1 cellular context compared by ENCODE assay signal in genomic region chr19:49876422-49877019, GRCh38.
A peak's percentile ranks its signal among the peaks of the same experiment; 100 is the strongest.
TF ChIP-seq lines count a peak whose summit lies in the region.

No MANE protein-coding gene starts in this region.

TF ChIP-seq in HepG2, 621 proteins besides CTCF, POLR2A, EP300 and RAD21 (continued from another document and continues in another):
- TF ChIP-seq MNT (IDR thresholded peaks at IDR 0.05) (peak; percentile 52; the same call in 1 of the 2 replicates), MBD4 (IDR thresholded peaks at IDR 0.05; ENCODE audit: borderline replicate concordance, low read length) (no peak), HOXA5 (CRISPR knock-in tag; IDR thresholded peaks at IDR 0.05) (no peak; the same call in 1 of the 2 replicates), SRSF9 (IDR thresholded peaks at IDR 0.05; ENCODE audit: borderline replicate concordance, insufficient read depth, low read depth, low read length, poor library complexity, severe bottlenecking) (no peak), MYNN (CRISPR knock-in tag; IDR thresholded peaks at IDR 0.05; ENCODE audit: low read depth) (no peak), CAMTA2 (CRISPR knock-in tag; IDR thresholded peaks at IDR 0.05; ENCODE audit: borderline replicate concordance) (no peak), ZNF160 (CRISPR knock-in tag; IDR thresholded peaks at IDR 0.05) (peak; percentile 75), HOMEZ (CRISPR knock-in tag; IDR thresholded peaks at IDR 0.05; ENCODE audit: low read depth) (no peak), GATAD1 (CRISPR knock-in tag; IDR thresholded peaks at IDR 0.05) (peak; percentile 79), ZNF784 (CRISPR knock-in tag; IDR thresholded peaks at IDR 0.05; ENCODE audit: borderline replicate concordance) (peak; percentile 70; the same call in 1 of the 2 replicates), ZFP90 (CRISPR knock-in tag; IDR thresholded peaks at IDR 0.05; ENCODE audit: borderline replicate concordance) (0 out of 2 replicates have a peak, but pooled peaks have one; percentile 57), RBM39 (IDR thresholded peaks at IDR 0.05; ENCODE audit: low read depth, low read length, poor library complexity, severe bottlenecking) (peak; percentile 44), HMGXB4 (CRISPR knock-in tag; IDR thresholded peaks at IDR 0.05; ENCODE audit: borderline replicate concordance in 1 of 2, low read depth in 1 of 2) (peak; percentile 20 to 79; a peak in 3 of 4 replicates), GATA4 (IDR thresholded peaks at IDR 0.05; ENCODE audit: borderline replicate concordance, low read depth) (no peak), PRPF4 (IDR thresholded peaks at IDR 0.05; ENCODE audit: low read depth, low read length, poor library complexity, severe bottlenecking) (no peak), ZNF839 (CRISPR knock-in tag; IDR thresholded peaks at IDR 0.05; ENCODE audit: borderline replicate concordance) (no peak), ZNF772 (CRISPR knock-in tag; IDR thresholded peaks at IDR 0.05) (peak; percentile 81; the same call in 1 of the 2 replicates), SNAPC2 (CRISPR knock-in tag; IDR thresholded peaks at IDR 0.05) (no peak; the same call in 1 of the 2 replicates), ZNF660 (CRISPR knock-in tag; IDR thresholded peaks at IDR 0.05; ENCODE audit: borderline replicate concordance, low read depth) (no peak), CENPT (CRISPR knock-in tag; IDR thresholded peaks at IDR 0.05; ENCODE audit: low read depth) (0 out of 2 replicates have a peak, but pooled peaks have one; percentile 80), FOXP1 (IDR thresholded peaks at IDR 0.05) (no peak), FOXP1 (CRISPR knock-in tag; IDR thresholded peaks at IDR 0.05) (no peak), ZBTB38 (CRISPR knock-in tag; IDR thresholded peaks at IDR 0.05) (no peak), ZNF672 (CRISPR knock-in tag; IDR thresholded peaks at IDR 0.05) (no peak), ZSCAN20 (CRISPR knock-in tag; IDR thresholded peaks at IDR 0.05; ENCODE audit: borderline replicate concordance) (0 out of 2 replicates have a peak, but pooled peaks have one; percentile 4), MAFG (CRISPR knock-in tag; IDR thresholded peaks at IDR 0.05) (no peak), KAT7 (CRISPR knock-in tag; IDR thresholded peaks at IDR 0.05; ENCODE audit: borderline replicate concordance) (peak; percentile 42; the same call in 1 of the 2 replicates), ZSCAN5A (CRISPR knock-in tag; IDR thresholded peaks at IDR 0.05; ENCODE audit: borderline replicate concordance) (peak; percentile 43; the same call in 1 of the 2 replicates), ZBTB33 (CRISPR knock-in tag; IDR thresholded peaks at IDR 0.05) (0 out of 2 replicates have a peak, but pooled peaks have one; percentile 10), ZBTB7A (CRISPR knock-in tag; IDR thresholded peaks at IDR 0.05) (no peak), ASH2L (IDR thresholded peaks at IDR 0.05; ENCODE audit: insufficient read length, low read depth, low read length) (peak; percentile 68), ELF1 (CRISPR knock-in tag; IDR thresholded peaks at IDR 0.05) (peak; percentile 16; the same call in 1 of the 2 replicates), ZBTB3 (CRISPR knock-in tag; IDR thresholded peaks at IDR 0.05; ENCODE audit: borderline replicate concordance, low read depth) (no peak; the same call in 1 of the 2 replicates), RBAK (CRISPR knock-in tag; IDR thresholded peaks at IDR 0.05) (no peak), HCFC1 (IDR thresholded peaks at IDR 0.05; ENCODE audit: low read depth, low read length) (peak; percentile 89), ZNF34 (CRISPR knock-in tag; IDR thresholded peaks at IDR 0.05; ENCODE audit: borderline replicate concordance) (0 out of 2 replicates have a peak, but pooled peaks have one; percentile 45), AGO1 (IDR thresholded peaks at IDR 0.05; ENCODE audit: low read depth, low read length, poor library complexity, severe bottlenecking) (peak; percentile 37), ZFP36 (IDR thresholded peaks at IDR 0.05; ENCODE audit: borderline replicate concordance, low read depth, low read length, partially characterized antibody) (no peak), NAIF1 (CRISPR knock-in tag; IDR thresholded peaks at IDR 0.05; ENCODE audit: borderline replicate concordance) (no peak), MEIS1 (CRISPR knock-in tag; IDR thresholded peaks at IDR 0.05; ENCODE audit: borderline replicate concordance) (peak; percentile 79), NFE2 (CRISPR knock-in tag; IDR thresholded peaks at IDR 0.05) (peak; percentile 33; the same call in 1 of the 2 replicates), ZNF33B (CRISPR knock-in tag; IDR thresholded peaks at IDR 0.05) (no peak), SALL2 (CRISPR knock-in tag; IDR thresholded peaks at IDR 0.05) (peak; percentile 89), DBP (CRISPR knock-in tag; IDR thresholded peaks at IDR 0.05; ENCODE audit: not compliant biosample characterization) (no peak), PAXIP1 (CRISPR knock-in tag; conservative IDR thresholded peaks at IDR 0.05) (no peak), ZNF317 (CRISPR knock-in tag; IDR thresholded peaks at IDR 0.05) (peak; percentile 83), SP5 (CRISPR knock-in tag; IDR thresholded peaks at IDR 0.05; ENCODE audit: borderline replicate concordance, low read depth) (peak; percentile 92), ZNF788 (CRISPR knock-in tag; IDR thresholded peaks at IDR 0.05; ENCODE audit: borderline replicate concordance) (peak; percentile 89), MTF1 (CRISPR knock-in tag; IDR thresholded peaks at IDR 0.05) (no peak), CSRNP1 (CRISPR knock-in tag; IDR thresholded peaks at IDR 0.05) (no peak), RXRB (CRISPR knock-in tag; IDR thresholded peaks at IDR 0.05; ENCODE audit: borderline replicate concordance) (peak; percentile 47)
